ENCODE assay signal across 13 cellular contexts in the genomic region with DNA sequence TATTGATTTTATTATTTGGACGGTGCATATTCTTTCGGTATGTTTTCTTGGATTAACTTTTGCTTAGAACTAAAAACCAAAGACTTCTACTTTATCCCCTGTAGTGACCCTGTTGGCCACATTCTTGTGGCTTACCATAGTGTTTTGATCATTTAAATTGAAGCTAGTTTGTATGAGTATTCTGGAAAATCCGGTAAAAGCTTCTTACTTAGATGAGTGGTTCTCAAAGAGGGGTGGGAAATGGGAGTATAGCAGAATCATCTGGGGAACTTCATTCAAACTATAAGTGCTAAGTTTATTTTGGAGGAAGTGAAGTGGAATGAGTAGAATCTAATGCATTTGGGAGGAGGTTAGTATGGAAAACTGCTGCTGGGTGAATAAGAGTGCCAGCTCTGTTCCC. TPM values are rescaled to one million over a fixed set of nuclear protein-coding genes. Genes with fewer than 3 reads are reported as not detected.
DNase-seq lines count a peak whose midpoint lies in the region; ATAC-seq and TF ChIP-seq lines count a peak whose summit lies in the region.
"Had no signal": no experiment of that assay in that cellular context is flagged by ENCODE, and none has a peak within 500 bp of the region (broad histone marks: within the 10 kb centered on the region; RNA-seq: fewer than 3 reads in every experiment).

No MANE protein-coding gene starts in this region.

- DNase-seq in heart left ventricle (no peak), left cardiac atrium (no peak), ascending aorta (ENCODE audit: low spot score in 2 of 2) (no peak), mesenchymal stem cell (peak; percentile 49), upper lobe of right lung (no peak), activated gamma-delta T cell (lab: John Stamatoyannopoulos, UW) (no peak)
- no peak for DNase-seq in activated effector memory CD4-positive, alpha-beta T cell treated with anti-CD3 and anti-CD28 coated beads, Interleukin-2, amount 50 U/mL, for 16 hours
- DNase-seq in activated naive CD4-positive, alpha-beta T cell (lab: John Stamatoyannopoulos, UW): no peak
- DNase-seq: anterior cingulate cortex; NCI-H1105 treated with DMSO at 0.1 percent for 48 hours; stimulated activated CD4-positive, alpha-beta T cell treated with anti-CD3 and anti-CD28 coated beads, Interleukin-1b, Interleukin-23, amount 100 ng/mL, for 48 hours had no signal

- H3K27me3 ChIP-seq in heart left ventricle: no peaks in the 10 kb centered on the region
- no peaks in the 10 kb centered on the region for H3K27me3 ChIP-seq in ascending aorta
- no peaks in the 10 kb centered on the region for H3K27me3 ChIP-seq in mesenchymal stem cell (ENCODE audit: control insufficient read depth in 1 of 2, insufficient read depth in 1 of 2, low read length in 2 of 2)
- no peaks in the 10 kb centered on the region for H3K27me3 ChIP-seq in upper lobe of right lung

- no peak overlapping the region for H2AK5ac ChIP-seq in mesenchymal stem cell (ENCODE audit: low read length, severe bottlenecking)

- no peak overlapping the region for H3K18ac ChIP-seq in mesenchymal stem cell (ENCODE audit: low read depth in 1 of 2, low read length in 2 of 2)

- peaks cover 10 to 70% (median 58%) of the 10 kb centered on the region in 12 donors for H3K4me1 ChIP-seq in heart left ventricle
- peaks cover 3 to 21% of the 10 kb centered on the region in 2 donors for H3K4me1 ChIP-seq in ascending aorta
- peaks cover 8% of the 10 kb centered on the region for H3K4me1 ChIP-seq in mesenchymal stem cell (ENCODE audit: control insufficient read depth, insufficient read depth, low read depth, low read length)
- H3K4me1 ChIP-seq in upper lobe of right lung: peaks cover 57% of the 10 kb centered on the region

- H4K8ac ChIP-seq in mesenchymal stem cell (ENCODE audit: low read length): no peak overlapping the region

- H2BK15ac ChIP-seq in mesenchymal stem cell (ENCODE audit: low read depth, poor library complexity, severe bottlenecking): no peak overlapping the region

- TF ChIP-seq POLR2A in heart left ventricle (IDR thresholded peaks at IDR 0.05): no peak

- peak overlapping the region in 6 of 12 donors; percentile 6 to 95 (median 11) for H3K4me3 ChIP-seq in heart left ventricle
- peak overlapping the region; percentile 75 to 89 for H3K4me3 ChIP-seq in ascending aorta
- peak overlapping the region in 1 of 2 experiments; percentile 20 for H3K4me3 ChIP-seq in mesenchymal stem cell (ENCODE audit: insufficient read depth in 1 of 2, low read depth in 1 of 2, low read length in 2 of 2)
- H3K4me3 ChIP-seq in upper lobe of right lung: peak overlapping the region; percentile 0

- intact Hi-C loops in heart left ventricle (cut with DNase I): loop anchor here in 6 of 10 donors (10.0 kb wide), 2 partner anchors 131 to 191 kb away; no protein-coding TSS in a partner anchor
- intact Hi-C loops in left cardiac atrium (cut with DNase I): loop anchor here in 1 of 2 donors (10.0 kb wide), 1 partner anchor 161 kb away; no protein-coding TSS in a partner anchor
- intact Hi-C loops in ascending aorta (cut with DNase I): loop anchor here (10.0 kb wide), 1 partner anchor 361 kb away; the partner anchor contains the start of gene FOSL2
- intact Hi-C loops in upper lobe of right lung (cut with DNase I): loop anchor here (10.0 kb wide), 1 partner anchor 161 kb away; no protein-coding TSS in a partner anchor

- no peak overlapping the region for H3K14ac ChIP-seq in mesenchymal stem cell (ENCODE audit: low read length in 2 of 2)

- H2BK120ac ChIP-seq in mesenchymal stem cell (ENCODE audit: low read depth, low read length): no peak overlapping the region

- H3K23ac ChIP-seq in mesenchymal stem cell (ENCODE audit: low read length in 2 of 2): no peak overlapping the region

- H3K79me1 ChIP-seq in mesenchymal stem cell (replicated peaks; ENCODE audit: low read length, poor library complexity, severe bottlenecking): no peaks in the 10 kb centered on the region

- ATAC-seq in heart left ventricle (no peak), left cardiac atrium (no peak), upper lobe of right lung (no peak)

- H4K91ac ChIP-seq in mesenchymal stem cell (ENCODE audit: low read length): no peak overlapping the region

- no peak overlapping the region for H2AFZ ChIP-seq in mesenchymal stem cell (ENCODE audit: low read depth, low read length)

- H2BK5ac ChIP-seq in mesenchymal stem cell (ENCODE audit: low read depth, low read length, poor library complexity, severe bottlenecking): no peak overlapping the region

- no peak overlapping the region for H2BK12ac ChIP-seq in mesenchymal stem cell (ENCODE audit: low read length in 2 of 2)

- 60 to 63% (median 61%) methylated on average over 3 of the region's 3 CpGs for WGBS in heart left ventricle, 4 donors
- WGBS in mesenchymal stem cell: 15% methylated on average over 1 of the region's 3 CpGs

- TF ChIP-seq CTCF in heart left ventricle (IDR thresholded peaks at IDR 0.05) (no peak), ascending aorta (IDR thresholded peaks at IDR 0.05) (no peak), upper lobe of right lung (IDR thresholded peaks at IDR 0.05) (no peak)

- H3K27ac ChIP-seq in heart left ventricle (peak overlapping the region in 9 of 12 donors; percentile 2 to 100 (median 49)), ascending aorta (peak overlapping the region; percentile 100), mesenchymal stem cell (ENCODE audit: low read length, poor library complexity, severe bottlenecking) (peak overlapping the region; percentile 38), upper lobe of right lung (no peak overlapping the region)

- peak overlapping the region; percentile 97 for H3K9ac ChIP-seq in mesenchymal stem cell (ENCODE audit: low read length)

- no peaks in the 10 kb centered on the region for H3K9me3 ChIP-seq in heart left ventricle
- H3K9me3 ChIP-seq in ascending aorta: no peaks in the 10 kb centered on the region
- no peaks in the 10 kb centered on the region for H3K9me3 ChIP-seq in mesenchymal stem cell (ENCODE audit: control insufficient read depth, low read length)
- H3K9me3 ChIP-seq in upper lobe of right lung: no peaks in the 10 kb centered on the region

- H3K4me2 ChIP-seq in mesenchymal stem cell (ENCODE audit: low read length, poor library complexity, severe bottlenecking): no peak overlapping the region

- H3K4ac ChIP-seq in mesenchymal stem cell (ENCODE audit: low read depth in 1 of 2, low read length in 2 of 2): no peak overlapping the region

- H3K36me3 ChIP-seq in heart left ventricle (peaks cover 0 to 22% (median 6%) of the 10 kb centered on the region in 9 donors), ascending aorta (peaks cover 7 to 17% of the 10 kb centered on the region in 2 donors), mesenchymal stem cell (ENCODE audit: control insufficient read depth in 1 of 2, insufficient read depth in 2 of 2, low read depth in 1 of 2, low read length in 2 of 2) (peaks cover 0 to 14% of the 10 kb centered on the region in 2 experiments), upper lobe of right lung (peaks cover 14% of the 10 kb centered on the region)

RNA-seq across cellular contexts. Expression of gene PPP1CB, which starts 3.8 kb away (rescaled TPM):
- total RNA-seq in heart left ventricle (100 to 1,000 TPM; 204 to 496 (median 427) TPM), left cardiac atrium (100 to 1,000 TPM; 260 to 326 TPM), ascending aorta (196 TPM), upper lobe of right lung (256 TPM)
- 100 to 1,000 TPM; 128 to 232 TPM for polyA plus RNA-seq in heart left ventricle
- polyA plus RNA-seq in mesenchymal stem cell (2013, experiment 1 of 2): 80.9 TPM
- polyA plus RNA-seq in mesenchymal stem cell (2013, experiment 2 of 2): 88.4 TPM

RNA-seq across cellular contexts. Expression of gene SPDYA, which starts 55.2 kb away (rescaled TPM):
- under 1 TPM in 4 of 9 donors, not detected in 5; 0.17 to 0.50 (median 0.41) TPM for total RNA-seq in heart left ventricle
- under 1 TPM; 0.06 to 0.11 TPM for polyA plus RNA-seq in heart left ventricle
- total RNA-seq in left cardiac atrium: under 1 TPM; 0.31 to 0.44 TPM
- total RNA-seq in ascending aorta: 0.32 TPM
- 0.07 TPM for polyA plus RNA-seq in mesenchymal stem cell (2013, experiment 1 of 2)
- 0.04 TPM for polyA plus RNA-seq in mesenchymal stem cell (2013, experiment 2 of 2)
- total RNA-seq in upper lobe of right lung: 1.5 TPM
- total RNA-seq: kidney epithelial cell had no signal
- polyA plus RNA-seq: BJ had no signal
